Comparison of ENCODE assay signal across 8 cellular contexts in genomic region chr3:130759692-130760338, GRCh38. TPM values are rescaled to one million over a fixed set of nuclear protein-coding genes. Genes with fewer than 3 reads are reported as not detected.
DNase-seq lines count a peak whose midpoint lies in the region; ATAC-seq and TF ChIP-seq lines count a peak whose summit lies in the region.

No MANE protein-coding gene starts in this region.

- no peak overlapping the region for H3K4me3 Mint-ChIP-seq in activated T-cell treated with anti-CD3 and anti-CD28 coated beads, Interleukin-2, amount 50 U/mL, for 4 hours

- H3K27me3 ChIP-seq in OCI-LY3 (ENCODE audit: low read depth, low read length), result no peaks in the 10 kb centered on the region

- peak overlapping the region; percentile 28; the same call in 1 of the 2 replicates for H2AFZ ChIP-seq in OCI-LY3 (ENCODE audit: low read depth, low read length)

- no peaks in the 10 kb centered on the region for H3K9me3 Mint-ChIP-seq in activated T-cell treated with anti-CD3 and anti-CD28 coated beads, Interleukin-2, amount 50 U/mL, for 4 hours

- ATAC-seq in GM19467 (IDR thresholded peaks at IDR 0.05; ENCODE audit: unreplicated experiment) (peak; percentile 58), HG03196 (IDR thresholded peaks at IDR 0.05; ENCODE audit: unreplicated experiment) (no peak)
- peak; percentile 51 to 67 for ATAC-seq in activated T-cell treated with anti-CD3 and anti-CD28 coated beads, Interleukin-2, amount 50 U/mL, for 4 hours

- no peaks in the 10 kb centered on the region for H4K20me1 ChIP-seq in OCI-LY3 (ENCODE audit: insufficient read depth, low read length)

- no peaks in the 10 kb centered on the region for H3K9me3 ChIP-seq in OCI-LY3 (ENCODE audit: insufficient read depth, low read length)

- no peaks in the 10 kb centered on the region for H3K79me2 ChIP-seq in OCI-LY3 (ENCODE audit: low read length)

- H3K4me1 Mint-ChIP-seq in activated T-cell treated with anti-CD3 and anti-CD28 coated beads, Interleukin-2, amount 50 U/mL, for 4 hours (ENCODE audit: low read depth), result no peaks in the 10 kb centered on the region

- TF ChIP-seq CTCF in OCI-LY3 (IDR thresholded peaks at IDR 0.05; ENCODE audit: low read depth, low read length) (peak; percentile 82), fibroblast of the aortic adventitia (IDR thresholded peaks at IDR 0.05; ENCODE audit: insufficient read depth, low read length) (peak; percentile 83)

- H3K27ac ChIP-seq in OCI-LY3 (ENCODE audit: low read length), result no peak overlapping the region

- DNase-seq in D341Med (ENCODE audit: low spot score) (peak; percentile 60), KBM-7 (peak; percentile 86), fibroblast of the aortic adventitia (ENCODE audit: low read depth) (peak; percentile 76), non-pigmented ciliary epithelial cell (ENCODE audit: low read depth) (peak; percentile 18)
- peak; percentile 35 for DNase-seq in activated T-cell treated with anti-CD3 and anti-CD28 coated beads, Interleukin-2, amount 50 U/mL, for 4 hours

- H3K4me3 ChIP-seq in OCI-LY3 (ENCODE audit: low read length) (peak overlapping the region; percentile 35; the same call in 1 of the 2 replicates), fibroblast of the aortic adventitia (ENCODE audit: low read depth, low read length) (no peak overlapping the region)

- H3K36me3 ChIP-seq in OCI-LY3 (replicated peaks; ENCODE audit: low read depth, low read length), result no peaks in the 10 kb centered on the region

- no peaks in the 10 kb centered on the region for H3K36me3 Mint-ChIP-seq in activated T-cell treated with anti-CD3 and anti-CD28 coated beads, Interleukin-2, amount 50 U/mL, for 4 hours (ENCODE audit: insufficient read depth)

- H3K4me1 ChIP-seq in OCI-LY3 (ENCODE audit: low read length), result peaks cover 10% of the 10 kb centered on the region; the same call in 1 of the 2 replicates

- in situ Hi-C loops in KBM-7 (cut with MboI; ENCODE audit: low pct_unique_long_range_greater_than_20kb, low sequenced_read_pairs), result no loop called here

- H3K4me2 ChIP-seq in OCI-LY3 (ENCODE audit: low read length), result peak overlapping the region; percentile 60

- peaks cover 20% of the 10 kb centered on the region for H3K27me3 Mint-ChIP-seq in activated T-cell treated with anti-CD3 and anti-CD28 coated beads, Interleukin-2, amount 50 U/mL, for 4 hours (ENCODE audit: low read depth)

- no peak overlapping the region for H3K9ac ChIP-seq in OCI-LY3 (ENCODE audit: low read length)

RNA-seq across cellular contexts. Expression of gene PIK3R4, which starts 13.2 kb away (rescaled TPM):
- 10 to 100 TPM; 31.1 to 34.1 (median 33.7) TPM for total RNA-seq in activated T-cell treated with anti-CD3 and anti-CD28 coated beads, Interleukin-2, amount 50 U/mL, for 4 hours
- total RNA-seq in fibroblast of the aortic adventitia (ENCODE audit: low replicate concordance), result 29.9 and 37.1 TPM in 2 replicates

Comparison
In these comparisons a context has a peak if more than half of its experiments do, and no peak if none do; other contexts are left out.
1. DNase-seq: peak in every context shown above with its lines; median percentile 86 in KBM-7; 76 in fibroblast of the aortic adventitia; 60 in D341Med; 35 in activated T-cell treated with anti-CD3 and anti-CD28 coated beads, Interleukin-2, amount 50 U/mL, for 4 hours; 18 in non-pigmented ciliary epithelial cell.